33 cellular contexts compared by ENCODE assay signal in the genomic region with DNA sequence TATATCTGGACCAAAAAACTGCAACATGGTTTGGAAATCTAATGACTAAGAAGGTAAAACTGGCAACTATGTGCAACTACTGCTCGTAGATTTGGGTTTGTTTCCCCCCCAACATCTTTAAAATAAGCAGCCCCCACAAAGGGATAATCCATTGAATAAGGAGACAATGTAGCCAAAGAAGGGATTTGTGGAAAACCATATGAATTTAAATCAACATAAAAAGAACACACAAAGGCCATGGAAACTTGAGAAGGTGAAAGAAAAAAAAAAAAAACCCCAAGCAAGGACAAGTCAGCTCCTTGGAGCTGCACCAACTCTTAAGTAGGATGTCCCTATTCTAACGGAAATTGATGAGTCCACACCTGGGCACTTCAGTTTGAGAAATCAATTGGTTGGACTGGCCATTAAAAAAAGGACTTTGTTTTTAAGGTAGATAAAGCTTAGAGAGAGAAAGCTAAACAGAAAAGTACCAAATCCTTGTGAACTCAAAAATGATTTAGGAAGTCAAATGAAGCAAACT. TPM values are rescaled to one million over a fixed set of nuclear protein-coding genes. Genes with fewer than 3 reads are reported as not detected.
"Had no signal": no experiment of that assay in that cellular context is flagged by ENCODE, and none has a peak within 500 bp of the region (broad histone marks: within the 10 kb centered on the region; RNA-seq: fewer than 3 reads in every experiment).

No MANE protein-coding gene starts in this region.

- H3K9me3 ChIP-seq: ascending aorta, body of pancreas, MG63, Peyer's patch, SJCRH30, SK-N-SH had no signal

- DNase-seq: activated B cell treated with CpG ODN at 0.5 μM for 24 hours; activated CD4-positive, alpha-beta T cell treated with anti-CD3 and anti-CD28 coated beads for 1 hour; activated CD4-positive, alpha-beta T cell treated with anti-CD3 and anti-CD28 coated beads, Interleukin-2, amount 10 ng/mL, durations not matched to agents 24 days and 14 days; activated CD4-positive, alpha-beta T cell treated with anti-CD3 and anti-CD28 coated beads, Interleukin-2, amount 50 U/mL, for 48 hours; activated CD8-positive, alpha-beta memory T cell treated with anti-CD3 and anti-CD28 coated beads for 24 hours; activated effector memory CD4-positive, alpha-beta T cell treated with anti-CD3 and anti-CD28 coated beads, Interleukin-2, amount 50 U/mL, for 16 hours; activated naive CD4-positive, alpha-beta T cell treated with Interleukin-2 at 50 U/mL for 16 hours; activated naive CD8-positive, alpha-beta T cell treated with anti-CD3 and anti-CD28 coated beads, Interleukin-2, amount 50 U/mL, for 24 hours; activated T-cell treated with anti-CD3 and anti-CD28 coated beads, Interleukin-2, amount 50 U/mL, for 4 hours; amniotic stem cell; body of pancreas; central memory CD4-positive, alpha-beta T cell; MG63; MV-4-11; NCI-H1105 treated with DMSO at 0.1 percent for 48 hours; NCI-H1436 treated with DMSO at 0.1 percent for 48 hours; NCI-H187; NCI-H2081; NCI-H2171; NCI-H2227 treated with DMSO at 0.1 percent for 48 hours; NCI-H526; NCI-H774; NK-92 treated with Interleukin-12 subunit alpha and Interleukin-12 subunit beta, amount 100 ng/mL, for 24 hours; Peyer's patch; Right ventricle myocardium superior; SJCRH30; SK-N-SH; T-helper 1 cell had no signal

- H3K27me3 Mint-ChIP-seq: activated B cell treated with CpG ODN at 0.5 μM for 24 hours; activated CD4-positive, alpha-beta T cell treated with anti-CD3 and anti-CD28 coated beads, Interleukin-2, amount 10 ng/mL, durations not matched to agents 24 days and 14 days; activated naive CD8-positive, alpha-beta T cell treated with anti-CD3 and anti-CD28 coated beads, Interleukin-2, amount 50 U/mL, for 24 hours had no signal

- H3K4me3 ChIP-seq: ascending aorta, body of pancreas, MG63, Peyer's patch, SJCRH30 had no signal

- H3K9me3 Mint-ChIP-seq: activated B cell treated with CpG ODN at 0.5 μM for 24 hours; activated CD4-positive, alpha-beta T cell treated with anti-CD3 and anti-CD28 coated beads, Interleukin-2, amount 10 ng/mL, durations not matched to agents 24 days and 14 days; activated naive CD8-positive, alpha-beta T cell treated with anti-CD3 and anti-CD28 coated beads, Interleukin-2, amount 50 U/mL, for 24 hours; activated T-cell treated with anti-CD3 and anti-CD28 coated beads, Interleukin-2, amount 50 U/mL, for 4 hours had no signal

- H3K27ac ChIP-seq: ascending aorta, body of pancreas, Peyer's patch, RWPE1, SJCRH30 had no signal

- H3K27ac Mint-ChIP-seq: activated B cell treated with CpG ODN at 0.5 μM for 24 hours; activated CD4-positive, alpha-beta T cell treated with anti-CD3 and anti-CD28 coated beads, Interleukin-2, amount 10 ng/mL, durations not matched to agents 24 days and 14 days; activated naive CD8-positive, alpha-beta T cell treated with anti-CD3 and anti-CD28 coated beads, Interleukin-2, amount 50 U/mL, for 24 hours had no signal

- H3K4me1 ChIP-seq: ascending aorta, body of pancreas, Peyer's patch, SJCRH30 had no signal

- H3K4me1 Mint-ChIP-seq: activated B cell treated with CpG ODN at 0.5 μM for 24 hours; activated CD4-positive, alpha-beta T cell treated with anti-CD3 and anti-CD28 coated beads, Interleukin-2, amount 10 ng/mL, durations not matched to agents 24 days and 14 days; activated naive CD8-positive, alpha-beta T cell treated with anti-CD3 and anti-CD28 coated beads, Interleukin-2, amount 50 U/mL, for 24 hours had no signal

- H3K36me3 ChIP-seq: ascending aorta, MG63, Peyer's patch, SJCRH30 had no signal

- H3K4me2 ChIP-seq: SK-N-SH had no signal

- H3K27me3 ChIP-seq: ascending aorta, body of pancreas, MG63, Peyer's patch, SJCRH30 had no signal

- H3K4me3 Mint-ChIP-seq: activated B cell treated with CpG ODN at 0.5 μM for 24 hours; activated CD4-positive, alpha-beta T cell treated with anti-CD3 and anti-CD28 coated beads, Interleukin-2, amount 10 ng/mL, durations not matched to agents 24 days and 14 days; activated naive CD8-positive, alpha-beta T cell treated with anti-CD3 and anti-CD28 coated beads, Interleukin-2, amount 50 U/mL, for 24 hours; activated T-cell treated with anti-CD3 and anti-CD28 coated beads, Interleukin-2, amount 50 U/mL, for 4 hours had no signal

- H3K9ac ChIP-seq: SK-N-SH had no signal

- FAIRE-seq: bronchial epithelial cell had no signal

RNA-seq across cellular contexts. Expression of a gene that starts 53.7 kb away (rescaled TPM):
- total RNA-seq: activated B cell treated with CpG ODN at 0.5 μM for 24 hours; activated CD4-positive, alpha-beta T cell treated with anti-CD3 and anti-CD28 coated beads, Interleukin-2, amount 10 ng/mL, durations not matched to agents 24 days and 14 days; bronchial epithelial cell; NCI-H460; T-helper 2 cell treated with Interferon-gamma antibody and Interleukin-4, amounts not matched to agents 100 ng/mL and 5 ng/mL, for 36 hours had no signal
